1 cellular context compared by ENCODE assay signal in genomic region chr22:19576460-19577421, GRCh38.
TF ChIP-seq lines count a peak whose summit lies in the region.

No MANE protein-coding gene starts in this region.

TF ChIP-seq in GM23338, 12 proteins besides CTCF, POLR2A, EP300 and RAD21 (continued from another document):
- TF ChIP-seq ZNF331 (CRISPR knock-in tag; IDR thresholded peaks at IDR 0.05; ENCODE audit: low read depth) (no peak), STAT1 (IDR thresholded peaks at IDR 0.05; ENCODE audit: unreplicated experiment) (no peak), EZH2phosphoT487 (IDR thresholded peaks at IDR 0.05; ENCODE audit: unreplicated experiment) (no peak), CREB1 (CRISPR knock-in tag; IDR thresholded peaks at IDR 0.05; ENCODE audit: low read depth) (no peak), ETS1 (IDR thresholded peaks at IDR 0.05) (no peak)
